Comparison of ENCODE assay signal across 18 cellular contexts in the genomic region with DNA sequence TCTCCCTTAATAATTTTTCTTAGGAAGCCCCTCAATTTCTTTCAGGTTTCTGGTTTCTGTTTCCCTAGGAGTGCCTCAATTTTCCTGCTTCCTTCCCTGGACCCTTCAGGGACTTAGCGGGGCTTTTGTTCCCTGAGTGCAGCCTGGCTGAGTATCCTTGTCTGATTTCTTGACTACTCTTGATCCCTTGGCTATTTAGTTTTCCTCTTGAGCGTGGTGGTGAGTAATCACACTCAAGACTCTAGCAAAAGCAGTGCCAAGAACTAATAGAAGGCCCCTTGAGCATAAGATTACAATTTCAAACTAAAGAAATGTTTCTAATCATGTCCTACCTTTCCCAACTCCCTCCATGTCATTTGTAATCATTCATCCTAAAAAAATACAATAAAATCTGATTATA.
A peak's percentile ranks its signal among the peaks of the same experiment; 100 is the strongest.
DNase-seq lines count a peak whose midpoint lies in the region; ATAC-seq and TF ChIP-seq lines count a peak whose summit lies in the region.
"Had no signal": no experiment of that assay in that cellular context is flagged by ENCODE, and none has a peak within 500 bp of the region (broad histone marks: within the 10 kb centered on the region; RNA-seq: fewer than 3 reads in every experiment).

No MANE protein-coding gene starts in this region.

- H3K27me3 Mint-ChIP-seq in T-helper 17 cell = peaks cover 48% of the 10 kb centered on the region
- peaks cover 2% of the 10 kb centered on the region for H3K27me3 Mint-ChIP-seq in activated CD4-positive, alpha-beta T cell treated with anti-CD3 and anti-CD28 coated beads for 36 hours
- H3K27me3 Mint-ChIP-seq: memory B cell had no signal

- intact Hi-C loops in activated CD4-positive, alpha-beta T cell treated with anti-CD3 and anti-CD28 coated beads for 36 hours (cut with DNase I, micrococcal nuclease) = loop anchor here in 1 of 2 experiments (5.0 kb wide), 1 partner anchor 99 kb away; no protein-coding TSS in a partner anchor

- H3K4me3 ChIP-seq in adipocyte (ENCODE audit: low read length) = no peak overlapping the region
- no peak overlapping the region for H3K4me3 ChIP-seq in fibroblast of pulmonary artery (replicated peaks; ENCODE audit: low read depth, low read length)
- no peak overlapping the region for H3K4me3 ChIP-seq in skeletal muscle satellite cell (ENCODE audit: low read length)
- H3K4me3 ChIP-seq: dorsolateral prefrontal cortex, GM12878, SK-N-MC had no signal

- POLR2A ChIA-PET in activated CD4-positive, alpha-beta T cell treated with anti-CD3 and anti-CD28 coated beads for 36 hours (lab: Charles Lee) = no interaction called here

- H3K9me3 ChIP-seq in adipocyte (ENCODE audit: control insufficient read depth, low read length) = no peaks in the 10 kb centered on the region
- H3K9me3 ChIP-seq in skeletal muscle satellite cell (replicated peaks; ENCODE audit: low read length) = no peaks in the 10 kb centered on the region
- no peaks in the 10 kb centered on the region for H3K9me3 ChIP-seq in T-helper 17 cell (ENCODE audit: control insufficient read depth, low read length, poor library complexity, severe bottlenecking)

- peaks cover 3% of the 10 kb centered on the region for H3K27me3 ChIP-seq in adipocyte (replicated peaks; ENCODE audit: control insufficient read depth, insufficient read depth, low read length)
- no peaks in the 10 kb centered on the region for H3K27me3 ChIP-seq in skeletal muscle satellite cell (ENCODE audit: control insufficient read depth, insufficient read depth, low read length)

- TF ChIP-seq CTCF in fibroblast of pulmonary artery (IDR thresholded peaks at IDR 0.05; ENCODE audit: low read length, missing control alignments) = no peak

- H3K4me2 ChIP-seq in skeletal muscle satellite cell (ENCODE audit: low read length) = peak overlapping the region; percentile 16

- H3K9me3 Mint-ChIP-seq in activated CD4-positive, alpha-beta T cell treated with anti-CD3 and anti-CD28 coated beads for 36 hours (ENCODE audit: low read depth) = no peaks in the 10 kb centered on the region
- H3K9me3 Mint-ChIP-seq: activated CD8-positive, alpha-beta T cell treated with anti-CD3 and anti-CD28 coated beads for 36 hours; memory B cell had no signal

- H3K9ac ChIP-seq in adipocyte (ENCODE audit: low read length) (no peak overlapping the region), skeletal muscle satellite cell (ENCODE audit: low read depth, low read length) (no peak overlapping the region)

- CTCF ChIA-PET in activated CD4-positive, alpha-beta T cell treated with anti-CD3 and anti-CD28 coated beads for 36 hours (lab: Charles Lee) = interaction anchor here (0.6 kb wide), 1 partner anchor 63 kb away, joined by 3 read pairs; no protein-coding TSS in a partner anchor

- H3K36me3 Mint-ChIP-seq in T-helper 17 cell (ENCODE audit: low read depth) = no peaks in the 10 kb centered on the region
- no peaks in the 10 kb centered on the region for H3K36me3 Mint-ChIP-seq in activated CD4-positive, alpha-beta T cell treated with anti-CD3 and anti-CD28 coated beads for 36 hours (ENCODE audit: low read depth)
- H3K36me3 Mint-ChIP-seq: memory B cell had no signal

- peaks cover 3% of the 10 kb centered on the region for H3K4me1 Mint-ChIP-seq in T-helper 17 cell
- H3K4me1 Mint-ChIP-seq in activated CD4-positive, alpha-beta T cell treated with anti-CD3 and anti-CD28 coated beads for 36 hours = peaks cover 2% of the 10 kb centered on the region

- no peak for ATAC-seq in T-helper 17 cell
- ATAC-seq in HG03139 (IDR thresholded peaks at IDR 0.05; ENCODE audit: unreplicated experiment) = no peak
- no peak for ATAC-seq in activated CD4-positive, alpha-beta T cell treated with anti-CD3 and anti-CD28 coated beads for 36 hours
- ATAC-seq in HG03108 (IDR thresholded peaks at IDR 0.05; ENCODE audit: unreplicated experiment) = no peak
- ATAC-seq: activated CD8-positive, alpha-beta T cell treated with anti-CD3 and anti-CD28 coated beads for 36 hours; activated T-helper 17 cell treated with anti-CD3 and anti-CD28 coated beads, Interleukin-2, amount 50 U/mL, for 72 hours; GM12878 had no signal

- no peak overlapping the region for H3K4me3 Mint-ChIP-seq in T-helper 17 cell
- no peak overlapping the region for H3K4me3 Mint-ChIP-seq in activated CD4-positive, alpha-beta T cell treated with anti-CD3 and anti-CD28 coated beads for 36 hours
- H3K4me3 Mint-ChIP-seq: activated CD8-positive, alpha-beta T cell treated with anti-CD3 and anti-CD28 coated beads for 36 hours; activated T-helper 17 cell treated with anti-CD3 and anti-CD28 coated beads, Interleukin-2, amount 50 U/mL, for 72 hours; memory B cell had no signal

- no peaks in the 10 kb centered on the region for H3K36me3 ChIP-seq in adipocyte (ENCODE audit: control insufficient read depth, insufficient read depth, low read length, severe bottlenecking)
- no peaks in the 10 kb centered on the region for H3K36me3 ChIP-seq in skeletal muscle satellite cell (ENCODE audit: insufficient read depth, low read length)

- DNase-seq in EH (ENCODE audit: low read depth) (peak; percentile 55), adipocyte (ENCODE audit: low read depth) (peak; percentile 67), fibroblast of pulmonary artery (ENCODE audit: low read depth) (peak; percentile 58), T-helper 17 cell (no peak)
- no peak for DNase-seq in activated CD4-positive, alpha-beta T cell treated with anti-CD3 and anti-CD28 coated beads for 36 hours
- DNase-seq: activated CD8-positive, alpha-beta T cell treated with anti-CD3 and anti-CD28 coated beads for 36 hours; amygdala; dorsolateral prefrontal cortex; EL; NCI-H2227 treated with DMSO at 0.1 percent for 48 hours; stimulated activated naive CD4-positive, alpha-beta T cell treated with Interleukin-2 at 50 U/mL for 16 hours had no signal

- H3K4me1 ChIP-seq in adipocyte (ENCODE audit: control insufficient read depth, insufficient read depth, low read length) (peaks cover 26% of the 10 kb centered on the region), skeletal muscle satellite cell (ENCODE audit: control insufficient read depth, insufficient read depth, low read length) (peaks cover 48% of the 10 kb centered on the region)

- no peak overlapping the region for H3K27ac Mint-ChIP-seq in T-helper 17 cell
- H3K27ac Mint-ChIP-seq in activated CD4-positive, alpha-beta T cell treated with anti-CD3 and anti-CD28 coated beads for 36 hours = no peak overlapping the region
- H3K27ac Mint-ChIP-seq: activated CD8-positive, alpha-beta T cell treated with anti-CD3 and anti-CD28 coated beads for 36 hours; activated T-helper 17 cell treated with anti-CD3 and anti-CD28 coated beads, Interleukin-2, amount 50 U/mL, for 72 hours; memory B cell had no signal

Comparison
In these comparisons a context has a peak if more than half of its experiments do, and no peak if none do; other contexts are left out.
1. DNase-seq: peak in EH (single experiment), adipocyte (single experiment) and fibroblast of pulmonary artery (single experiment); none in T-helper 17 cell (0 of 3) and activated CD4-positive, alpha-beta T cell treated with anti-CD3 and anti-CD28 coated beads for 36 hours (single experiment).